ENCODE assay signal across 1 cellular context in genomic region chr22:44729391-44730012, GRCh38.
TF ChIP-seq lines count a peak whose summit lies in the region.

No MANE protein-coding gene starts in this region.

TF ChIP-seq in GM23338, 12 proteins besides CTCF, POLR2A, EP300 and RAD21 (continued from another document):
- TF ChIP-seq ZNF462 (CRISPR knock-in tag; IDR thresholded peaks at IDR 0.05), result no peak
- no peak for TF ChIP-seq REST (IDR thresholded peaks at IDR 0.05; ENCODE audit: unreplicated experiment)
- no peak for TF ChIP-seq STAT1 (IDR thresholded peaks at IDR 0.05; ENCODE audit: unreplicated experiment)
- TF ChIP-seq ETS1 (IDR thresholded peaks at IDR 0.05), result no peak
- TF ChIP-seq NANOG (IDR thresholded peaks at IDR 0.05; ENCODE audit: borderline replicate concordance), result no peak
- no peak for TF ChIP-seq POLR2AphosphoS5 (IDR thresholded peaks at IDR 0.05; ENCODE audit: low read depth)
- TF ChIP-seq EZH2phosphoT487 (IDR thresholded peaks at IDR 0.05; ENCODE audit: unreplicated experiment), result no peak
- no peak for TF ChIP-seq ZNF114 (CRISPR knock-in tag; IDR thresholded peaks at IDR 0.05)
